In genomic region chr20:45968081-45968671, GRCh38 we compare ENCODE assay signal across 24 cellular contexts. TPM values are rescaled to one million over a fixed set of nuclear protein-coding genes. Genes with fewer than 3 reads are reported as not detected.
DNase-seq lines count a peak whose midpoint lies in the region; ATAC-seq and TF ChIP-seq lines count a peak whose summit lies in the region.
"Had no signal": no experiment of that assay in that cellular context is flagged by ENCODE, and none has a peak within 500 bp of the region (broad histone marks: within the 10 kb centered on the region; RNA-seq: fewer than 3 reads in every experiment).

No MANE protein-coding gene starts in this region.

- no peak for DNase-seq in IMR-90
- DNase-seq in posterior vena cava (ENCODE audit: low spot score), result peak; percentile 79
- DNase-seq in H9, result no peak
- DNase-seq in RPMI8226, result no peak
- DNase-seq: activated CD8-positive, alpha-beta memory T cell treated with anti-CD3 and anti-CD28 coated beads, Interleukin-2, amount 50 U/mL, for 4 hours; activated gamma-delta T cell; amygdala; cerebellar nuclear complex; hippocampal formation; islet precursor cell; mesendoderm; NCI-H1092; NCI-H2081 treated with DMSO at 0.1 percent for 48 hours; NCI-H510A; nephron progenitor cell; SJCRH30; stimulated activated naive CD8-positive, alpha-beta T cell treated with anti-CD3 and anti-CD28 coated beads, Interleukin-15, Interleukin-2, amounts not matched to agents 100 U/mL and 50 U/mL, for 24 hours had no signal

- H3K79me2 ChIP-seq in ACC112 (ENCODE audit: control insufficient read depth, insufficient read depth, low read length, unreplicated experiment) (peaks cover 20% of the 10 kb centered on the region), H9 (ENCODE audit: insufficient read depth, low read length) (no peaks in the 10 kb centered on the region)

- H2BK12ac ChIP-seq in H9 (ENCODE audit: insufficient read length, low read depth, low read length), result no peak overlapping the region

- peaks cover 28% of the 10 kb centered on the region for H4K20me1 ChIP-seq in IMR-90 (ENCODE audit: insufficient read depth, low read length)
- H4K20me1 ChIP-seq in H9 (ENCODE audit: control insufficient read depth, insufficient read depth, insufficient read length), result no peaks in the 10 kb centered on the region

- H3K27me3 ChIP-seq in ACC112 (ENCODE audit: insufficient read depth, low read length) (no peaks in the 10 kb centered on the region), IMR-90 (ENCODE audit: control insufficient read depth, insufficient read depth, low read length) (no peaks in the 10 kb centered on the region), H9 (ENCODE audit: insufficient read depth, low read length) (no peaks in the 10 kb centered on the region)
- H3K27me3 ChIP-seq: SJCRH30, upper lobe of left lung had no signal

- no TSS peak for BruUV-seq in IMR-90 (replicated peaks; lab: Mats Ljungman, UMichigan)

- no peak overlapping the region for H3K4me2 ChIP-seq in IMR-90 (ENCODE audit: low read depth, low read length)
- no peak overlapping the region for H3K4me2 ChIP-seq in H9 (ENCODE audit: insufficient read depth, insufficient read length, low read length)

- ATAC-seq in IMR-90 (ENCODE audit: low read depth), result no peak
- ATAC-seq in GM19324 (IDR thresholded peaks at IDR 0.05; ENCODE audit: low FRiP score, unreplicated experiment), result no peak
- ATAC-seq: stimulated activated naive CD8-positive, alpha-beta T cell treated with anti-CD3 and anti-CD28 coated beads, Interleukin-15, Interleukin-2, amounts not matched to agents 100 U/mL and 50 U/mL, for 24 hours had no signal

- CTCF ChIA-PET in IMR-90 (lab: Yijun Ruan, JAX), result no interaction called here

- H4K91ac ChIP-seq in IMR-90 (ENCODE audit: insufficient read depth, low read depth, low read length), result no peak overlapping the region
- H4K91ac ChIP-seq in H9 (ENCODE audit: insufficient read length, low read depth, low read length), result no peak overlapping the region

- H3K27ac ChIP-seq in ACC112 (ENCODE audit: low read depth, low read length) (peak overlapping the region; percentile 96; the same call in 1 of the 2 replicates), IMR-90 (ENCODE audit: insufficient read depth, low read length) (no peak overlapping the region), H9 (ENCODE audit: insufficient read length, low read depth, low read length) (no peak overlapping the region)
- H3K27ac ChIP-seq: HL-60, prostate gland, SJCRH30, upper lobe of left lung had no signal

- H3K9ac ChIP-seq in IMR-90 (ENCODE audit: low read depth, low read length) (no peak overlapping the region), H9 (ENCODE audit: extremely low read depth, insufficient read length, low read length) (no peak overlapping the region)

- in situ Hi-C loops in IMR-90 (cut with MboI; ENCODE audit: low sequenced_read_pairs), result no loop called here

- no peak overlapping the region for H3K14ac ChIP-seq in IMR-90 (replicated peaks; ENCODE audit: low read depth, low read length)
- no peak overlapping the region for H3K14ac ChIP-seq in H9 (ENCODE audit: insufficient read depth, low read length)

- peaks cover 5% of the 10 kb centered on the region for H3K23me2 ChIP-seq in H9 (ENCODE audit: insufficient read length, low read depth, low read length, poor library complexity, severe bottlenecking)

- H2BK5ac ChIP-seq in IMR-90 (ENCODE audit: low read depth, low read length, poor library complexity, severe bottlenecking) (no peak overlapping the region), H9 (ENCODE audit: insufficient read length, low read length) (no peak overlapping the region)

- H2BK120ac ChIP-seq in IMR-90 (ENCODE audit: low read depth, low read length), result no peak overlapping the region
- H2BK120ac ChIP-seq in H9 (ENCODE audit: low read depth, low read length, poor library complexity, severe bottlenecking), result no peak overlapping the region

- H4K8ac ChIP-seq in IMR-90 (ENCODE audit: low read depth in 2 of 2, low read length in 2 of 2) (no peak overlapping the region), H9 (replicated peaks; ENCODE audit: insufficient read length, low read depth, low read length) (no peak overlapping the region)

- TF ChIP-seq CTCF in IMR-90 (conservative IDR thresholded peaks at IDR 0.05; ENCODE audit: low read depth, low read length) (no peak), H9 (conservative IDR thresholded peaks at IDR 0.05) (no peak)

- intact Hi-C loops in IMR-90 (cut with micrococcal nuclease) (no loop called here), posterior vena cava (cut with DNase I) (loop anchor here in 1 of 2 donors (10.0 kb wide), 1 partner anchor 153 kb away; the partner anchor contains the start of gene UBE2C)
- intact Hi-C loops in dendritic cell treated with granulocyte-macrophage colony-stimulating factor and Interleukin-4, amounts not matched to agents 40 ng/mL and 50 ng/mL, for 4 days (cut with micrococcal nuclease), result no loop called here

- no peak overlapping the region for H3K18ac ChIP-seq in IMR-90 (ENCODE audit: low read depth, low read length)
- H3K18ac ChIP-seq in H9 (ENCODE audit: insufficient read length, low read depth, low read length), result no peak overlapping the region

- H2BK20ac ChIP-seq in IMR-90 (ENCODE audit: low read depth, low read length) (no peak overlapping the region), H9 (ENCODE audit: low read depth, low read length, poor library complexity, severe bottlenecking) (no peak overlapping the region)

- H3K4me3 Mint-ChIP-seq in dendritic cell treated with granulocyte-macrophage colony-stimulating factor and Interleukin-4, amounts not matched to agents 40 ng/mL and 50 ng/mL, for 4 days, result no peak overlapping the region
- no peak overlapping the region for H3K4me3 Mint-ChIP-seq in H9
- H3K4me3 Mint-ChIP-seq: nephron progenitor cell; T-helper 2 cell treated with Interferon-gamma antibody and Interleukin-4, amounts not matched to agents 5 μg/mL and 100 μg/mL, for 36 hours had no signal

- POLR2A ChIA-PET in IMR-90 (lab: Charles Lee; ENCODE audit: unreplicated experiment), result no interaction called here

- H3K4me3 ChIP-seq in ACC112 (ENCODE audit: low read depth, low read length), result no peak overlapping the region
- no peak overlapping the region for H3K4me3 ChIP-seq in IMR-90 (ENCODE audit: insufficient read depth, low read depth, low read length)
- H3K4me3 ChIP-seq: prostate gland, SJCRH30, upper lobe of left lung had no signal

- H3K9me3 Mint-ChIP-seq in dendritic cell treated with granulocyte-macrophage colony-stimulating factor and Interleukin-4, amounts not matched to agents 40 ng/mL and 50 ng/mL, for 4 days, result no peaks in the 10 kb centered on the region
- no peaks in the 10 kb centered on the region; a peak in 1 of 5 replicates for H3K9me3 Mint-ChIP-seq in H9
- H3K9me3 Mint-ChIP-seq: nephron progenitor cell; T-helper 2 cell treated with Interferon-gamma antibody and Interleukin-4, amounts not matched to agents 5 μg/mL and 100 μg/mL, for 36 hours had no signal

- peaks cover 31% of the 10 kb centered on the region for H3K4me1 Mint-ChIP-seq in dendritic cell treated with granulocyte-macrophage colony-stimulating factor and Interleukin-4, amounts not matched to agents 40 ng/mL and 50 ng/mL, for 4 days (ENCODE audit: low read depth)
- peaks cover 12 to 14% of the 10 kb centered on the region in 2 experiments for H3K4me1 Mint-ChIP-seq in H9

- H3K9me1 ChIP-seq in IMR-90 (ENCODE audit: insufficient read depth, low read length), result peaks cover 17% of the 10 kb centered on the region; the same call in 1 of the 2 replicates

- WGBS in IMR-90 (ENCODE audit: extremely low coverage in 2 of 2, insufficient read length in 1 of 2), 2 experiments, result 98% methylated on average over 7 of the region's 10 CpGs; no CpG with 5 or more reads in 1 of the 2 experiments
- no CpG with 5 or more reads among the region's 10 CpGs for WGBS in H9 (ENCODE audit: extremely low coverage, insufficient read length, low lambda C conversion rate)

- H3T11ph ChIP-seq in H9 (ENCODE audit: low read length), result no peak overlapping the region

- no peak for TF ChIP-seq RAD21 in IMR-90 (IDR thresholded peaks at IDR 0.05; ENCODE audit: low read length)

- H3K36me3 ChIP-seq in ACC112 (ENCODE audit: insufficient read depth, low read length), result peaks cover 6% of the 10 kb centered on the region; the same call in 1 of the 2 replicates
- peaks cover 47% of the 10 kb centered on the region for H3K36me3 ChIP-seq in IMR-90 (ENCODE audit: control insufficient read depth, insufficient read depth, low read length)

- no peaks in the 10 kb centered on the region for H3K27me3 Mint-ChIP-seq in dendritic cell treated with granulocyte-macrophage colony-stimulating factor and Interleukin-4, amounts not matched to agents 40 ng/mL and 50 ng/mL, for 4 days
- no peaks in the 10 kb centered on the region; the same call in 1 of the 2 replicates for H3K27me3 Mint-ChIP-seq in H9 (ENCODE audit: low read depth)

- no peak overlapping the region for H2AK9ac ChIP-seq in IMR-90 (replicated peaks; ENCODE audit: low read depth, low read length, poor library complexity)

- H3K56ac ChIP-seq in IMR-90 (ENCODE audit: extremely low read depth, insufficient read depth, low read length), result no peak overlapping the region
- no peak overlapping the region for H3K56ac ChIP-seq in H9 (ENCODE audit: insufficient read length, low read depth, low read length)

- H3K4me1 ChIP-seq in ACC112 (ENCODE audit: control insufficient read depth, insufficient read depth, low read length, unreplicated experiment), result peaks cover 24% of the 10 kb centered on the region
- peaks cover 13% of the 10 kb centered on the region for H3K4me1 ChIP-seq in IMR-90 (ENCODE audit: control insufficient read depth, insufficient read depth, low read length)
- no peaks in the 10 kb centered on the region for H3K4me1 ChIP-seq in H9 (ENCODE audit: insufficient read depth, low read length)
- H3K4me1 ChIP-seq: prostate gland had no signal

- H2BK15ac ChIP-seq in IMR-90 (ENCODE audit: low read depth, low read length), result no peak overlapping the region
- no peak overlapping the region for H2BK15ac ChIP-seq in H9 (ENCODE audit: low read depth, low read length)

- H3K27ac Mint-ChIP-seq in dendritic cell treated with granulocyte-macrophage colony-stimulating factor and Interleukin-4, amounts not matched to agents 40 ng/mL and 50 ng/mL, for 4 days, result peak overlapping the region; percentile 22
- no peak overlapping the region for H3K27ac Mint-ChIP-seq in H9
- H3K27ac Mint-ChIP-seq: nephron progenitor cell; T-helper 2 cell treated with Interferon-gamma antibody and Interleukin-4, amounts not matched to agents 5 μg/mL and 100 μg/mL, for 36 hours had no signal

- H3K23ac ChIP-seq in IMR-90 (ENCODE audit: low read depth, low read length) (no peak overlapping the region), H9 (ENCODE audit: insufficient read length, low read depth, low read length) (no peak overlapping the region)

- H2AFZ ChIP-seq in ACC112 (ENCODE audit: low read length, unreplicated experiment) (no peak overlapping the region), IMR-90 (replicated peaks; ENCODE audit: low read length, poor library complexity) (peak overlapping the region; percentile 48), H9 (ENCODE audit: low read length) (no peak overlapping the region)

- no peak for TF ChIP-seq POLR2A in IMR-90 (IDR thresholded peaks at IDR 0.05; ENCODE audit: low read depth, low read length)

- H3K4ac ChIP-seq in IMR-90 (ENCODE audit: low read depth, low read length) (no peak overlapping the region), H9 (ENCODE audit: low read depth, low read length) (no peak overlapping the region)

- dilution Hi-C loops in IMR-90 (cut with HindIII; ENCODE audit: low sequenced_read_pairs, unreplicated experiment), result no loop called here

- H3K79me1 ChIP-seq in IMR-90 (ENCODE audit: low read depth in 1 of 2, low read length in 2 of 2), result peaks cover 17 to 47% of the 10 kb centered on the region in 2 experiments; a peak in 3 of 4 replicates
- H3K79me1 ChIP-seq in H9 (ENCODE audit: insufficient read depth, low read depth, low read length, poor library complexity, severe bottlenecking), result no peaks in the 10 kb centered on the region

- H4K5ac ChIP-seq in IMR-90 (ENCODE audit: low read depth, low read length) (no peak overlapping the region), H9 (ENCODE audit: insufficient read length, low read depth, low read length) (no peak overlapping the region)

- no peak overlapping the region for H2AK5ac ChIP-seq in IMR-90 (ENCODE audit: low read depth, low read length)
- H2AK5ac ChIP-seq in H9 (ENCODE audit: insufficient read length, low read length), result no peak overlapping the region

- no peaks in the 10 kb centered on the region for H3K9me3 ChIP-seq in IMR-90 (ENCODE audit: control insufficient read depth, insufficient read depth, low read length)
- H3K9me3 ChIP-seq in H9 (ENCODE audit: control insufficient read depth, low read depth, low read length), result no peaks in the 10 kb centered on the region
- H3K9me3 ChIP-seq: prostate gland, SJCRH30, upper lobe of left lung had no signal

- H3K36me3 Mint-ChIP-seq in dendritic cell treated with granulocyte-macrophage colony-stimulating factor and Interleukin-4, amounts not matched to agents 40 ng/mL and 50 ng/mL, for 4 days (ENCODE audit: low read depth), result peaks cover 81% of the 10 kb centered on the region
- H3K36me3 Mint-ChIP-seq in H9 (ENCODE audit: insufficient read depth in 1 of 3, low read depth in 3 of 3), result peaks cover 4 to 41% (median 27%) of the 10 kb centered on the region in 3 experiments; a peak in 6 of 7 replicates

RNA-seq across cellular contexts. Expression of gene ZNF335, which starts 3.8 kb away (rescaled TPM):
- total RNA-seq in IMR-90 (2012; rRNA removed) (11.8 and 12.5 TPM in 2 replicates), posterior vena cava (10 to 100 TPM; 12.6 to 13.7 TPM), H9 (2021) (19.7 and 21.1 TPM in 2 replicates)
- 17.8 and 20.2 TPM in 2 replicates for polyA plus RNA-seq in IMR-90 (2012; rRNA removed)
- 6.2 and 10.9 TPM in 2 replicates for polyA plus RNA-seq in IMR-90 (2012; cell fraction: cytosol; rRNA removed)
- polyA plus RNA-seq in IMR-90 (2012; cell fraction: nucleus; rRNA removed; ENCODE audit: low replicate concordance), result 89.9 and 166 TPM in 2 replicates

RNA-seq across cellular contexts. Expression of gene PCIF1, which starts 33.7 kb away (rescaled TPM):
- total RNA-seq in IMR-90 (2012; rRNA removed) (5.4 and 6.1 TPM in 2 replicates), posterior vena cava (10 to 100 TPM; 27.3 to 35.7 TPM), H9 (2021) (26.6 and 26.8 TPM in 2 replicates)
- 17.8 and 18.3 TPM in 2 replicates for polyA plus RNA-seq in IMR-90 (2012; rRNA removed)
- 16.0 and 23.4 TPM in 2 replicates for polyA plus RNA-seq in IMR-90 (2012; cell fraction: cytosol; rRNA removed)
- polyA plus RNA-seq in IMR-90 (2012; cell fraction: nucleus; rRNA removed; ENCODE audit: low replicate concordance), result 23.7 and 43.7 TPM in 2 replicates

RNA-seq across cellular contexts. Expression of gene MMP9, which starts 40.5 kb away (rescaled TPM):
- total RNA-seq in IMR-90 (2012; rRNA removed) (under 0.01 TPM in 2 replicates), posterior vena cava (10 to 100 TPM in 1 of 2 donors, 1 to 10 TPM in 1; 2.2 to 16.6 TPM), H9 (2021) (2.0 and 2.7 TPM in 2 replicates)
- 0.16 and 0.17 TPM in 2 replicates for polyA plus RNA-seq in IMR-90 (2012; rRNA removed)
- 0.23 and 0.45 TPM in 2 replicates for polyA plus RNA-seq in IMR-90 (2012; cell fraction: cytosol; rRNA removed)
- 0.22 and 0.25 TPM in 2 replicates for polyA plus RNA-seq in IMR-90 (2012; cell fraction: nucleus; rRNA removed; ENCODE audit: low replicate concordance)

RNA-seq across cellular contexts. Expression of gene PLTP, which starts 56.2 kb away (rescaled TPM):
- total RNA-seq in IMR-90 (2012; rRNA removed) (5.0 and 5.4 TPM in 2 replicates), posterior vena cava (100 to 1,000 TPM; 134 to 689 TPM), H9 (2021) (61.4 and 62.5 TPM in 2 replicates)
- 53.5 and 55.8 TPM in 2 replicates for polyA plus RNA-seq in IMR-90 (2012; rRNA removed)
- 68.7 and 135 TPM in 2 replicates for polyA plus RNA-seq in IMR-90 (2012; cell fraction: cytosol; rRNA removed)
- 46.1 and 62.0 TPM in 2 replicates for polyA plus RNA-seq in IMR-90 (2012; cell fraction: nucleus; rRNA removed; ENCODE audit: low replicate concordance)
